2 cellular contexts compared by ENCODE assay signal in genomic region chr7:111438369-111439289, GRCh38.
TF ChIP-seq lines count a peak whose summit lies in the region.

No MANE protein-coding gene starts in this region.

TF ChIP-seq in HEK293, 187 proteins besides CTCF, POLR2A, EP300 and RAD21 (continued from another document):
- TF ChIP-seq PRDM10 (tag by site-specific recombination; IDR thresholded peaks at IDR 0.05): peak; percentile 26; the same call in 1 of the 2 replicates
- no peak for TF ChIP-seq BCL6B (tag by site-specific recombination; IDR thresholded peaks at IDR 0.05)
- TF ChIP-seq PRDM6 (tag by site-specific recombination; IDR thresholded peaks at IDR 0.05): 0 out of 2 replicates have a peak, but pooled peaks have one; percentile 22
- no peak for TF ChIP-seq SCRT1 (tag by site-specific recombination; IDR thresholded peaks at IDR 0.05; ENCODE audit: borderline replicate concordance)
- no peak for TF ChIP-seq ZNF366 (tag by site-specific recombination; conservative IDR thresholded peaks at IDR 0.05)

TF ChIP-seq in K562, 482 proteins besides CTCF, POLR2A, EP300 and RAD21 (continued from another document and continues in another):
- TF ChIP-seq ADNP (tag; IDR thresholded peaks at IDR 0.05) (peak; percentile 78), SAP30 (IDR thresholded peaks at IDR 0.05; ENCODE audit: borderline replicate concordance, insufficient read depth, low read depth, low read length, poor library complexity, severe bottlenecking) (no peak), KLF1 (tag; IDR thresholded peaks at IDR 0.05) (no peak), SPI1 (IDR thresholded peaks at IDR 0.05; ENCODE audit: borderline replicate concordance, low read depth, low read length) (no peak), ETV6 (IDR thresholded peaks at IDR 0.05; ENCODE audit: borderline replicate concordance in 1 of 2, low read depth in 2 of 2, low read length in 1 of 2) (no peak; a peak in 1 of 4 replicates), ETV6 (CRISPR knock-in tag; IDR thresholded peaks at IDR 0.05; ENCODE audit: borderline replicate concordance) (no peak), FOXK2 (conservative IDR thresholded peaks at IDR 0.05 in 1 of 2, IDR thresholded peaks at IDR 0.05 in 1 of 2; ENCODE audit: low read depth in 2 of 2) (peak; percentile 82 to 85), TCF7L2 (IDR thresholded peaks at IDR 0.05; ENCODE audit: low read depth, low read length) (no peak), SNAPC5 (CRISPR knock-in tag; IDR thresholded peaks at IDR 0.05) (no peak), CUX1 (CRISPR knock-in tag; IDR thresholded peaks at IDR 0.05) (peak; percentile 54; the same call in 1 of the 2 replicates), ATF7 (IDR thresholded peaks at IDR 0.05) (peak; percentile 81), ZNF217 (CRISPR knock-in tag; IDR thresholded peaks at IDR 0.05) (no peak), PYGO2 (tag; IDR thresholded peaks at IDR 0.05) (no peak), ZFPM2 (CRISPR knock-in tag; IDR thresholded peaks at IDR 0.05) (no peak), SNRNP70 (optimal IDR thresholded peaks at IDR 0.05; ENCODE audit: low read depth, low read length) (no peak), ZNF318 (IDR thresholded peaks at IDR 0.05; ENCODE audit: borderline replicate concordance in 1 of 2, low read depth in 1 of 2) (peak; percentile 60 to 94; a peak in 2 of 4 replicates), POLR2B (IDR thresholded peaks at IDR 0.05; ENCODE audit: low read depth, partially characterized antibody) (peak; percentile 19), SMAD4 (CRISPR knock-in tag; conservative IDR thresholded peaks at IDR 0.05) (peak; percentile 58), DACH1 (IDR thresholded peaks at IDR 0.05; ENCODE audit: partially characterized antibody) (no peak), ZKSCAN8 (CRISPR knock-in tag; IDR thresholded peaks at IDR 0.05) (peak; percentile 81; the same call in 1 of the 2 replicates), ATF1 (CRISPR knock-in tag; IDR thresholded peaks at IDR 0.05) (no peak), ATF1 (tag; IDR thresholded peaks at IDR 0.05) (peak; percentile 50), ZNF592 (IDR thresholded peaks at IDR 0.05) (peak; percentile 68), TRIM25 (IDR thresholded peaks at IDR 0.05; ENCODE audit: borderline replicate concordance) (no peak), HES1 (IDR thresholded peaks at IDR 0.05; ENCODE audit: low read depth) (peak; percentile 94), IRF2 (CRISPR knock-in tag; IDR thresholded peaks at IDR 0.05) (no peak), NR2C2 (CRISPR knock-in tag; IDR thresholded peaks at IDR 0.05) (no peak), NR2C2 (tag; IDR thresholded peaks at IDR 0.05) (no peak), KDM2B (CRISPR knock-in tag; IDR thresholded peaks at IDR 0.05) (no peak), MCM3 (IDR thresholded peaks at IDR 0.05) (no peak), MITF (IDR thresholded peaks at IDR 0.05) (no peak), GABPB1 (CRISPR knock-in tag; IDR thresholded peaks at IDR 0.05) (no peak), CCNT2 (IDR thresholded peaks at IDR 0.05; ENCODE audit: borderline replicate concordance, extremely low read depth, insufficient read length, low read depth, low read length) (peak; percentile 95), PKNOX1 (IDR thresholded peaks at IDR 0.05) (peak; percentile 38)
